ENCODE assay signal across 10 cellular contexts in the genomic region with DNA sequence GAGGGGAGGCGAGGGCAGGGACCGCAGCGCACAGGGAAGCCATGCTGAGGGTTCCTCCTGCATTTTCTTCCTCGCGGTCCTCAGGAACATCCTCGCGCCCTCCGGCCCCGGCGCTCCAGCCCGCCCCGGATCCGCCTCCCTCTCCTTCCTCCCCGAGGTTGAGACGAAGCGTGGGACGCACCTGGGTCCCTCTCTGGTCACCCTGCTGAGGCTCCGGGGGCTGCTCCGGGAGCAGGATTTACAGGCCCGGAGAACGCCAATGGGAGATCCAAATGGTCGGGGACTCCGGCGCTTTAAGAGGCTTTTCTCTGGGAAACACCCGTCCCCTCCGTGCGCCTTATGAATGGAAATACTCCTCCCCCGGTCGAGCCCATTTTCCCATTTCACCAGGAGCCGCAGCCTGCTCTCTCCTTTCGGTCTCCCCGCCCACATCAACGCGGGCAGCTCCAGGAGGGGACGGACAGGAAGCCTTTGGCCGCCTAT. TPM values are rescaled to one million over a fixed set of nuclear protein-coding genes. Genes with fewer than 3 reads are reported as not detected.
DNase-seq lines count a peak whose midpoint lies in the region; ATAC-seq and TF ChIP-seq lines count a peak whose summit lies in the region.
"Had no signal": no experiment of that assay in that cellular context is flagged by ENCODE, and none has a peak within 500 bp of the region (broad histone marks: within the 10 kb centered on the region; RNA-seq: fewer than 3 reads in every experiment).

No MANE protein-coding gene starts in this region.

- no peaks in the 10 kb centered on the region for H3K27me3 ChIP-seq in dorsolateral prefrontal cortex

- peaks cover 12% of the 10 kb centered on the region for H3K4me1 Mint-ChIP-seq in neural crest cell

- peak; percentile 89 for DNase-seq in DMS79 (lab: John Stamatoyannopoulos, UW)
- peak; percentile 92 for DNase-seq in NCI-H2227 (lab: John Stamatoyannopoulos, UW; ENCODE audit: unreplicated experiment)
- DNase-seq in dorsolateral prefrontal cortex = peak; percentile 35 to 88 (median 79)
- peak; percentile 37 for DNase-seq in neural crest cell (ENCODE audit: low read depth, low spot score)
- no peak for DNase-seq in foreskin fibroblast
- no peak for DNase-seq in activated gamma-delta T cell treated with Interleukin-2 at 50 U/mL for 16 hours

- no peak for ATAC-seq in GM21360 (IDR thresholded peaks at IDR 0.05; ENCODE audit: unreplicated experiment)
- no peak for ATAC-seq in GM19023 (IDR thresholded peaks at IDR 0.05; ENCODE audit: unreplicated experiment)

- peak overlapping the region; percentile 94 for H3K4me3 Mint-ChIP-seq in neural crest cell
- H3K4me3 Mint-ChIP-seq: dendritic cell treated with granulocyte-macrophage colony-stimulating factor and Interleukin-4, amounts not matched to agents 40 ng/mL and 50 ng/mL, for 4 days had no signal

- H3K27ac Mint-ChIP-seq in neural crest cell (ENCODE audit: unreplicated experiment) = no peak overlapping the region
- H3K27ac Mint-ChIP-seq: dendritic cell treated with granulocyte-macrophage colony-stimulating factor and Interleukin-4, amounts not matched to agents 40 ng/mL and 50 ng/mL, for 4 days had no signal

- peaks cover 4% of the 10 kb centered on the region for H3K36me3 Mint-ChIP-seq in neural crest cell (ENCODE audit: low read depth)

- peak overlapping the region in 55 of 59 donors; percentile 20 to 89 (median 72) for H3K27ac ChIP-seq in dorsolateral prefrontal cortex

- intact Hi-C loops in dorsolateral prefrontal cortex (cut with DNase I) = loop anchor here (2.0 to 5.0 kb wide), 2 partner anchors 48 to 98 kb away; partner anchors contain the start of gene BTBD7 (in 2 of the 2)

- peak overlapping the region; percentile 46 to 82 (median 66) for H3K4me3 ChIP-seq in dorsolateral prefrontal cortex
- no peak overlapping the region for H3K4me3 ChIP-seq in foreskin fibroblast (ENCODE audit: low read depth in 1 of 2, low read length in 2 of 2)

- TF ChIP-seq CTCF in dorsolateral prefrontal cortex (IDR thresholded peaks at IDR 0.05 in 54 of 56, conservative IDR thresholded peaks at IDR 0.05 in 2 of 56; ENCODE audit: low read depth in 1 of 56, partially characterized antibody in 56 of 56) (no peak), neural crest cell (conservative IDR thresholded peaks at IDR 0.05) (no peak), foreskin fibroblast (IDR thresholded peaks at IDR 0.05; ENCODE audit: low read depth, low read length) (no peak)

- peaks cover 6% of the 10 kb centered on the region for H3K9me3 Mint-ChIP-seq in neural crest cell

- peaks cover 83% of the 10 kb centered on the region for H3K27me3 Mint-ChIP-seq in neural crest cell (ENCODE audit: low read depth)

RNA-seq across cellular contexts. Expression of gene UNC79, which starts 0.4 kb away (rescaled TPM):
- total RNA-seq in dorsolateral prefrontal cortex = 10 to 100 TPM; 21.5 to 60.4 (median 45.7) TPM
- 2.2 and 2.3 TPM in 2 replicates for total RNA-seq in neural crest cell
- total RNA-seq: T-helper 1 cell treated with Interleukin-12 subunit alpha and Interleukin-12 subunit beta and Interleukin-4 antibody, amounts not matched to agents 30 ng/mL and 1 ng/mL, for 36 hours had no signal

Comparison
In these comparisons a context has a peak if more than half of its experiments do, and no peak if none do; other contexts are left out.
1. DNase-seq: peak in DMS79 (single experiment), NCI-H2227 (single experiment), dorsolateral prefrontal cortex (10 of 10) and neural crest cell (single experiment); none in foreskin fibroblast (0 of 2) and activated gamma-delta T cell treated with Interleukin-2 at 50 U/mL for 16 hours (single experiment).
2. H3K4me3 ChIP-seq: peak in dorsolateral prefrontal cortex (59 of 59); none in foreskin fibroblast (0 of 2).